Comparison of ENCODE assay signal across 10 cellular contexts in the genomic region with DNA sequence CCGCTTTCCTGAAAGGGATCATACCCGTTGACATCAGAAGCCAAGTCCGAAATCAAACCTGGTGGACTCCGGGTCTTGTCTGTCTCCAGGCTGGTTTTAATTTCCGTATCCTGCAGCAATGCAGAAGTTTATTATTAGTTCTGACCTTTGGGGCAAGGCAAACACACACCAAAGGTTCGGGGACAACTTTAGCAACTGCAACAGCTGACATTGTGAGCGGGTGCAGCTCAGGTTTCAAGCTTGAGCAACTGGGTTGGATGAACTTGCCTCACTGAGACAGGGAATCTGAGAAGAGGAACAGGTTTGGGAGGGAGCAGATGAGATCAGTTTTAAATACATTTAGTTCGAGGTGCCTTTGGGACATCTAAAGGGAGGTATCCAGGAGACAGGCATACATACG.
DNase-seq lines count a peak whose midpoint lies in the region; TF ChIP-seq lines count a peak whose summit lies in the region.
"Had no signal": no experiment of that assay in that cellular context is flagged by ENCODE, and none has a peak within 500 bp of the region (broad histone marks: within the 10 kb centered on the region; RNA-seq: fewer than 3 reads in every experiment).

No MANE protein-coding gene starts in this region.

- H3K27me3 Mint-ChIP-seq in chondrocyte (ENCODE audit: low read depth) (no peaks in the 10 kb centered on the region), nephron (ENCODE audit: low read depth) (no peaks in the 10 kb centered on the region)

- DNase-seq in DMS 273 (lab: John Stamatoyannopoulos, UW; ENCODE audit: unreplicated experiment): peak; percentile 71
- peak; percentile 60 for DNase-seq in MV-4-11 (lab: John Stamatoyannopoulos, UW)
- no peak for DNase-seq in chondrocyte (ENCODE audit: low spot score)
- no peak for DNase-seq in glomerular visceral epithelial cell (ENCODE audit: extremely low spot score)
- no peak for DNase-seq in NCI-H524 treated with DMSO at 0.1 percent for 48 hours (lab: John Stamatoyannopoulos, UW)
- DNase-seq in GDM1 (lab: John Stamatoyannopoulos, UW): no peak
- no peak for DNase-seq in NCI-H1105 (lab: John Stamatoyannopoulos, UW)
- DNase-seq: OCI-M1 had no signal

- TF ChIP-seq CTCF in chondrocyte (IDR thresholded peaks at IDR 0.05) (no peak), nephron (IDR thresholded peaks at IDR 0.05; ENCODE audit: unreplicated experiment in 3 of 3) (no peak)

- H3K4me3 Mint-ChIP-seq in chondrocyte (ENCODE audit: unreplicated experiment) (peak overlapping the region; percentile 86), nephron (peak overlapping the region; percentile 24 to 67 (median 26))

- H3K4me1 Mint-ChIP-seq in chondrocyte (ENCODE audit: low read depth) (peaks cover 12% of the 10 kb centered on the region), nephron (peaks cover 32% of the 10 kb centered on the region)

- peaks cover 14% of the 10 kb centered on the region for H3K9me3 Mint-ChIP-seq in chondrocyte (ENCODE audit: low read depth)
- H3K9me3 Mint-ChIP-seq in nephron: peaks cover 8% of the 10 kb centered on the region
- H3K9me3 Mint-ChIP-seq: neural crest cell had no signal

- H3K36me3 Mint-ChIP-seq in chondrocyte (ENCODE audit: low read depth) (no peaks in the 10 kb centered on the region), nephron (ENCODE audit: low read depth) (no peaks in the 10 kb centered on the region)

- H3K27ac Mint-ChIP-seq in chondrocyte (ENCODE audit: unreplicated experiment): peak overlapping the region; percentile 67
- peak overlapping the region; percentile 91 to 99 (median 98) for H3K27ac Mint-ChIP-seq in nephron

Comparison
In these comparisons a context has a peak if more than half of its experiments do, and no peak if none do; other contexts are left out.
1. DNase-seq: peak in DMS 273 (single experiment) and MV-4-11 (single experiment); none in chondrocyte (single experiment), glomerular visceral epithelial cell (single experiment), NCI-H524 treated with DMSO at 0.1 percent for 48 hours (single experiment), GDM1 (single experiment) and NCI-H1105 (single experiment).